40 cellular contexts compared by ENCODE assay signal in the genomic region with DNA sequence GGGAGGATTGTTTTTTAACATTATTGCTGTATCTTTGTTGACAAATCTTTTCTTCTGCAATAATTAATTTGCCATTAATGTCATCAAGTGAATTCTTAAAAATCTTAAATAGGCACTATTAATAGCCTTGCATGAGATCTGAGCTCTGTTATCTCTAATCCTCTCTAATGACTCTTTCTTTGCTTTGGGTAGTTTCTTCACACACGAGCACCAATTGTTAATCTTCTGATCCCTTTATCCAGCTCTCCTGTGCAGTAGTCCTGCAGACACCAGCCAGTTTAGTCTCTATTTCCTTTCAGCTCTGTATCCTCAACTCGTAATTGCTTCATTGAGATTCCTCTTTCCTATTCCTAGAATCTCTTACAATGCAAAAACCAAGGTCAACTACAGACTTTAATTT. TPM values are rescaled to one million over a fixed set of nuclear protein-coding genes. Genes with fewer than 3 reads are reported as not detected.
"Had no signal": no experiment of that assay in that cellular context is flagged by ENCODE, and none has a peak within 500 bp of the region (broad histone marks: within the 10 kb centered on the region; RNA-seq: fewer than 3 reads in every experiment).

No MANE protein-coding gene starts in this region.

- H3K36me3 ChIP-seq: adrenal gland, brain microvascular endothelial cell, breast epithelium had no signal

- H3K27ac Mint-ChIP-seq: activated CD4-positive, alpha-beta memory T cell treated with anti-CD3 and anti-CD28 coated beads for 36 hours; activated CD4-positive, alpha-beta T cell treated with anti-CD3 and anti-CD28 coated beads for 36 hours; activated CD4-positive, alpha-beta T cell treated with anti-CD3 and anti-CD28 coated beads, Interleukin-2, amount 10 ng/mL, durations not matched to agents 7 days and 5 days; activated CD8-positive, alpha-beta T cell treated with anti-CD3 and anti-CD28 coated beads for 36 hours; activated naive CD4-positive, alpha-beta T cell treated with anti-CD3 and anti-CD28 coated beads for 36 hours; activated naive CD4-positive, alpha-beta T cell treated with anti-CD3 and anti-CD28 coated beads, Interleukin-2, amount 50 U/mL, for 72 hours; activated naive CD8-positive, alpha-beta T cell treated with anti-CD3 and anti-CD28 coated beads for 36 hours; activated T-cell treated with anti-CD3 and anti-CD28 coated beads, Interleukin-2, amount 50 U/mL, for 72 hours; activated T-helper 1 cell treated with anti-CD3 and anti-CD28 coated beads, Interleukin-12 subunit alpha, Interleukin-12 subunit beta, Interleukin-2, Interleukin-4 antibody, amounts not matched to agents 30 ng/mL and 10 ng/mL and 1 ng/mL, durations not matched to agents 14 hours and 24 hours and 36 hours; activated T-helper 17 cell treated with anti-CD3 and anti-CD28 coated beads, Interleukin-2, amount 50 U/mL, for 72 hours; T-helper 1 cell treated with Interleukin-12 subunit alpha and Interleukin-12 subunit beta and Interleukin-4 antibody, amounts not matched to agents 30 μg/mL and 1 μg/mL, for 36 hours; T-helper 2 cell treated with Interferon-gamma antibody and Interleukin-4, amounts not matched to agents 5 μg/mL and 100 μg/mL, for 36 hours; WTC11 had no signal

- H3K4me1 ChIP-seq: adrenal gland, body of pancreas, breast epithelium had no signal

- ATAC-seq: activated CD4-positive, alpha-beta T cell treated with anti-CD3 and anti-CD28 coated beads for 36 hours; activated CD4-positive, CD25-positive, alpha-beta regulatory T cell treated with anti-CD3 and anti-CD28 coated beads, Interleukin-2, amount 50 U/mL, for 24 hours; activated CD8-positive, alpha-beta T cell treated with anti-CD3 and anti-CD28 coated beads for 36 hours; activated naive CD4-positive, alpha-beta T cell treated with anti-CD3 and anti-CD28 coated beads, Interleukin-2, amount 50 U/mL, for 72 hours; activated T-cell treated with anti-CD3 and anti-CD28 coated beads, Interleukin-2, amount 50 U/mL, for 4 hours; activated T-cell treated with anti-CD3 and anti-CD28 coated beads, Interleukin-2, amount 50 U/mL, for 72 hours; activated T-helper 17 cell treated with anti-CD3 and anti-CD28 coated beads, Interleukin-2, amount 50 U/mL, for 72 hours; body of pancreas; WTC11 had no signal

- H3K27me3 ChIP-seq: body of pancreas, brain microvascular endothelial cell, breast epithelium had no signal

- H3K4me1 Mint-ChIP-seq: activated CD4-positive, alpha-beta T cell treated with anti-CD3 and anti-CD28 coated beads for 36 hours; activated CD4-positive, alpha-beta T cell treated with anti-CD3 and anti-CD28 coated beads, Interleukin-2, amount 10 ng/mL, durations not matched to agents 7 days and 5 days; activated naive CD8-positive, alpha-beta T cell treated with anti-CD3 and anti-CD28 coated beads for 36 hours; activated T-helper 17 cell treated with anti-CD3 and anti-CD28 coated beads, Interleukin-2, amount 50 U/mL, for 72 hours; WTC11 had no signal

- H3K4me3 ChIP-seq: adrenal gland, body of pancreas, breast epithelium had no signal

- H3K9me3 Mint-ChIP-seq: activated CD4-positive, alpha-beta memory T cell treated with anti-CD3 and anti-CD28 coated beads for 36 hours; activated CD4-positive, alpha-beta T cell treated with anti-CD3 and anti-CD28 coated beads, Interleukin-2, amount 10 ng/mL, durations not matched to agents 7 days and 5 days; activated CD8-positive, alpha-beta T cell treated with anti-CD3 and anti-CD28 coated beads for 36 hours; activated naive CD4-positive, alpha-beta T cell treated with anti-CD3 and anti-CD28 coated beads for 36 hours; activated naive CD4-positive, alpha-beta T cell treated with anti-CD3 and anti-CD28 coated beads, Interleukin-2, amount 50 U/mL, for 72 hours; activated naive CD8-positive, alpha-beta T cell treated with anti-CD3 and anti-CD28 coated beads for 36 hours; activated T-cell treated with anti-CD3 and anti-CD28 coated beads, Interleukin-2, amount 50 U/mL, for 4 hours; activated T-cell treated with anti-CD3 and anti-CD28 coated beads, Interleukin-2, amount 50 U/mL, for 72 hours; activated T-helper 1 cell treated with anti-CD3 and anti-CD28 coated beads, Interleukin-12 subunit alpha, Interleukin-12 subunit beta, Interleukin-2, Interleukin-4 antibody, amounts not matched to agents 30 ng/mL and 10 ng/mL and 1 ng/mL, durations not matched to agents 14 hours and 24 hours and 36 hours; activated T-helper 17 cell treated with anti-CD3 and anti-CD28 coated beads, Interleukin-2, amount 50 U/mL, for 72 hours; T-helper 1 cell treated with Interleukin-12 subunit alpha and Interleukin-12 subunit beta and Interleukin-4 antibody, amounts not matched to agents 30 μg/mL and 1 μg/mL, for 36 hours; T-helper 2 cell treated with Interferon-gamma antibody and Interleukin-4, amounts not matched to agents 5 μg/mL and 100 μg/mL, for 36 hours; WTC11 had no signal

- H3K36me3 Mint-ChIP-seq: activated CD4-positive, alpha-beta memory T cell treated with anti-CD3 and anti-CD28 coated beads for 36 hours; activated naive CD4-positive, alpha-beta T cell treated with anti-CD3 and anti-CD28 coated beads, Interleukin-2, amount 50 U/mL, for 72 hours; activated naive CD8-positive, alpha-beta T cell treated with anti-CD3 and anti-CD28 coated beads for 36 hours; WTC11 had no signal

- H3K9me3 ChIP-seq: body of pancreas, breast epithelium had no signal

- H3K4me3 Mint-ChIP-seq: activated CD4-positive, alpha-beta memory T cell treated with anti-CD3 and anti-CD28 coated beads for 36 hours; activated CD4-positive, alpha-beta T cell treated with anti-CD3 and anti-CD28 coated beads for 36 hours; activated CD4-positive, alpha-beta T cell treated with anti-CD3 and anti-CD28 coated beads, Interleukin-2, amount 10 ng/mL, durations not matched to agents 7 days and 5 days; activated CD8-positive, alpha-beta T cell treated with anti-CD3 and anti-CD28 coated beads for 36 hours; activated naive CD4-positive, alpha-beta T cell treated with anti-CD3 and anti-CD28 coated beads for 36 hours; activated naive CD8-positive, alpha-beta T cell treated with anti-CD3 and anti-CD28 coated beads for 36 hours; activated T-cell treated with anti-CD3 and anti-CD28 coated beads, Interleukin-2, amount 50 U/mL, for 4 hours; activated T-cell treated with anti-CD3 and anti-CD28 coated beads, Interleukin-2, amount 50 U/mL, for 72 hours; activated T-helper 1 cell treated with anti-CD3 and anti-CD28 coated beads, Interleukin-12 subunit alpha, Interleukin-12 subunit beta, Interleukin-2, Interleukin-4 antibody, amounts not matched to agents 30 ng/mL and 10 ng/mL and 1 ng/mL, durations not matched to agents 14 hours and 24 hours and 36 hours; activated T-helper 17 cell treated with anti-CD3 and anti-CD28 coated beads, Interleukin-2, amount 50 U/mL, for 72 hours; T-helper 1 cell treated with Interleukin-12 subunit alpha and Interleukin-12 subunit beta and Interleukin-4 antibody, amounts not matched to agents 30 μg/mL and 1 μg/mL, for 36 hours; T-helper 2 cell treated with Interferon-gamma antibody and Interleukin-4, amounts not matched to agents 5 μg/mL and 100 μg/mL, for 36 hours; WTC11 had no signal

- H3K27ac ChIP-seq: adrenal gland, body of pancreas, brain microvascular endothelial cell, breast epithelium, VCaP had no signal

- DNase-seq: activated CD4-positive, alpha-beta memory T cell treated with anti-CD3 and anti-CD28 coated beads for 36 hours; activated CD4-positive, alpha-beta T cell treated with anti-CD3 and anti-CD28 coated beads for 1 hour; activated CD4-positive, alpha-beta T cell treated with anti-CD3 and anti-CD28 coated beads for 36 hours; activated CD4-positive, alpha-beta T cell treated with anti-CD3 and anti-CD28 coated beads for 48 hours; activated CD4-positive, alpha-beta T cell treated with anti-CD3 and anti-CD28 coated beads, Interleukin-2, amount 10 ng/mL, durations not matched to agents 7 days and 5 days; activated CD4-positive, alpha-beta T cell treated with anti-CD3 and anti-CD28 coated beads, Interleukin-2, amount 50 U/mL, for 4 hours; activated CD4-positive, CD25-positive, alpha-beta regulatory T cell; activated CD8-positive, alpha-beta memory T cell treated with anti-CD3 and anti-CD28 coated beads, Interleukin-2, amount 50 U/mL, for 4 hours; activated CD8-positive, alpha-beta T cell treated with anti-CD3 and anti-CD28 coated beads for 36 hours; activated effector memory CD4-positive, alpha-beta T cell treated with anti-CD3 and anti-CD28 coated beads, Interleukin-2, amount 50 U/mL, for 16 hours; activated gamma-delta T cell treated with Interleukin-2 at 50 U/mL for 16 hours; activated naive CD4-positive, alpha-beta T cell; activated naive CD4-positive, alpha-beta T cell treated with anti-CD3 and anti-CD28 coated beads for 36 hours; activated naive CD4-positive, alpha-beta T cell treated with anti-CD3 and anti-CD28 coated beads, Interleukin-2, amount 50 U/mL, for 16 hours; activated naive CD8-positive, alpha-beta T cell treated with anti-CD3 and anti-CD28 coated beads for 36 hours; activated T-cell treated with anti-CD3 and anti-CD28 coated beads for 4 hours; activated T-cell treated with anti-CD3 and anti-CD28 coated beads, Interleukin-2, amount 50 U/mL, for 1 hour; activated T-cell treated with anti-CD3 and anti-CD28 coated beads, Interleukin-2, amount 50 U/mL, for 4 hours; activated T-cell treated with anti-CD3 and anti-CD28 coated beads, Interleukin-2, amount 50 U/mL, for 72 hours; adrenal gland; amniotic stem cell; aorta; body of pancreas; brain microvascular endothelial cell; central memory CD4-positive, alpha-beta T cell; T-helper 2 cell; T-helper 9 cell had no signal

RNA-seq across cellular contexts. Expression of a gene that starts 8.1 kb away (rescaled TPM):
- total RNA-seq: activated CD4-positive, alpha-beta memory T cell treated with anti-CD3 and anti-CD28 coated beads for 36 hours; activated CD4-positive, alpha-beta T cell treated with anti-CD3 and anti-CD28 coated beads for 36 hours; activated CD4-positive, alpha-beta T cell treated with anti-CD3 and anti-CD28 coated beads, Interleukin-2, amount 10 ng/mL, durations not matched to agents 7 days and 5 days; activated CD8-positive, alpha-beta memory T cell treated with anti-CD3 and anti-CD28 coated beads for 36 hours; activated CD8-positive, alpha-beta T cell treated with anti-CD3 and anti-CD28 coated beads for 36 hours; activated naive CD4-positive, alpha-beta T cell treated with anti-CD3 and anti-CD28 coated beads for 36 hours; activated naive CD4-positive, alpha-beta T cell treated with anti-CD3 and anti-CD28 coated beads, Interleukin-2, amount 50 U/mL, for 72 hours; activated naive CD8-positive, alpha-beta T cell treated with anti-CD3 and anti-CD28 coated beads for 36 hours; activated T-cell treated with anti-CD3 and anti-CD28 coated beads, Interleukin-2, amount 50 U/mL, for 4 hours; activated T-cell treated with anti-CD3 and anti-CD28 coated beads, Interleukin-2, amount 50 U/mL, for 72 hours; activated T-helper 1 cell treated with anti-CD3 and anti-CD28 coated beads, Interleukin-12 subunit alpha, Interleukin-12 subunit beta, Interleukin-2, Interleukin-4 antibody, amounts not matched to agents 30 ng/mL and 10 ng/mL and 1 ng/mL, durations not matched to agents 14 hours and 24 hours and 36 hours; activated T-helper 17 cell treated with anti-CD3 and anti-CD28 coated beads, Interleukin-2, amount 50 U/mL, for 72 hours; adrenal gland; aorta; astrocyte; body of pancreas; breast epithelium; cardiac septum; cerebellum; WTC11 had no signal
- polyA plus RNA-seq: adrenal gland, aorta had no signal

RNA-seq across cellular contexts. Expression of a gene that starts 26.4 kb away (rescaled TPM):
- total RNA-seq: activated CD4-positive, alpha-beta memory T cell treated with anti-CD3 and anti-CD28 coated beads for 36 hours; activated CD4-positive, alpha-beta T cell treated with anti-CD3 and anti-CD28 coated beads for 36 hours; activated CD4-positive, alpha-beta T cell treated with anti-CD3 and anti-CD28 coated beads, Interleukin-2, amount 10 ng/mL, durations not matched to agents 7 days and 5 days; activated CD8-positive, alpha-beta memory T cell treated with anti-CD3 and anti-CD28 coated beads for 36 hours; activated CD8-positive, alpha-beta T cell treated with anti-CD3 and anti-CD28 coated beads for 36 hours; activated naive CD4-positive, alpha-beta T cell treated with anti-CD3 and anti-CD28 coated beads for 36 hours; activated naive CD4-positive, alpha-beta T cell treated with anti-CD3 and anti-CD28 coated beads, Interleukin-2, amount 50 U/mL, for 72 hours; activated naive CD8-positive, alpha-beta T cell treated with anti-CD3 and anti-CD28 coated beads for 36 hours; activated T-cell treated with anti-CD3 and anti-CD28 coated beads, Interleukin-2, amount 50 U/mL, for 4 hours; activated T-cell treated with anti-CD3 and anti-CD28 coated beads, Interleukin-2, amount 50 U/mL, for 72 hours; activated T-helper 1 cell treated with anti-CD3 and anti-CD28 coated beads, Interleukin-12 subunit alpha, Interleukin-12 subunit beta, Interleukin-2, Interleukin-4 antibody, amounts not matched to agents 30 ng/mL and 10 ng/mL and 1 ng/mL, durations not matched to agents 14 hours and 24 hours and 36 hours; activated T-helper 17 cell treated with anti-CD3 and anti-CD28 coated beads, Interleukin-2, amount 50 U/mL, for 72 hours; aorta; astrocyte; body of pancreas; breast epithelium; cardiac septum; cerebellum; WTC11 had no signal
- polyA plus RNA-seq: adrenal gland, aorta had no signal
